In the genomic region with DNA sequence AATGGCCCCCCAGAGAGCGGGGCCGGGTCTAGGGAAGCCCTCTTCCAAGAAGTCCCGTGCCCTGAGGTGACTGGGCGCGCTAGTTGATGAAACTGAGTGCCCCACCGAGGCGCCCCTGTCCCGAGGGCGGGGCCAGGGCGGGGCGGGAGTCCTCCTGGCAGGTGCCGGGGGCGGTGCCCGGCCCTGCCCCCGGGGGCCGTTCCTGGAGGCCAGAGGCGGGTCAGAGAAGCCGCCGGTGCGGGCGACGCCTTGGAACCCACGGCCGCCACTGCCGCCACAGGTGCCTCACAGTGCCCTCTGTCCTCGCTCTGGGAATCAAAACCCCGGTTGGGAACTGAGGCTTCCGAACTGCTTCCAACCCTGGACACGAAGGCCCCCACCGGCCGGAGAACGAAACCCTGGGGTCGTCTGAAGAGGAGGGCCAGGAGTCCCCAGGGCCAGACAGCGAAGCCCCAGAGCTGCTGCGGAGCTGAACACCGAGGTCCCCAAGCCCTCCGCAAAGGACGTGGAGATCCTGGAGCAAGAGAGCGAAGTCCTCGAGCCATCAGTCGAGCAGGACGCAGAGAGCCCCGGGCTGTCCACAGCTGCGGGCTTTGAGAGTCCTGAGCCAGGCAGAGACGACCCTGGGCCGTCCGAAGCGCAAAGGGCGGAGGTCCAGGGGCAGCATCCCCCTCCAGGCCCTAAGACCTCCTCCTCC, we compare ENCODE assay signal across 8 cellular contexts. TPM values are rescaled to one million over a fixed set of nuclear protein-coding genes. Genes with fewer than 3 reads are reported as not detected.
A peak's percentile ranks its signal among the peaks of the same experiment; 100 is the strongest.
DNase-seq lines count a peak whose midpoint lies in the region; ATAC-seq and TF ChIP-seq lines count a peak whose summit lies in the region.

A gene (plus strand): TSS at position 252 of the 697 bp plus-strand sequence. CDS start 524 bp downstream, outside the sequence.

- peak; percentile 62 for DNase-seq in Daoy (ENCODE audit: low read depth)
- DNase-seq in SW480 (ENCODE audit: low spot score), result peak; percentile 84
- no peak for DNase-seq in coronary artery (ENCODE audit: low spot score)
- DNase-seq in medulla oblongata (ENCODE audit: extremely low spot score), result peak; percentile 22
- DNase-seq in superior temporal gyrus (ENCODE audit: extremely low spot score), result peak; percentile 42
- no peak for DNase-seq in epidermal melanocyte (ENCODE audit: insufficient read length, low spot score)

- peak within 1 kb of the TSS; percentile 83 for H3K4me3 ChIP-seq in coronary artery

- H3K27ac ChIP-seq in coronary artery, result peak within 1 kb of the TSS; percentile 85 to 97

- peak; percentile 34 for ATAC-seq in HG03196 (IDR thresholded peaks at IDR 0.05; ENCODE audit: unreplicated experiment)
- no peak for ATAC-seq in GM21526 (IDR thresholded peaks at IDR 0.05; ENCODE audit: low FRiP score, unreplicated experiment)

- no peak for TF ChIP-seq CTCF in coronary artery (IDR thresholded peaks at IDR 0.05)

RNA-seq across cellular contexts. Expression of the gene that starts here (rescaled TPM):
- total RNA-seq in Daoy (2014; rRNA removed; shearing (Covaris generic)), result 0.29 and 1.3 TPM in 2 replicates

Comparison
In these comparisons a context has a peak if more than half of its experiments do, and no peak if none do; other contexts are left out.
1. DNase-seq: peak in Daoy (single experiment), SW480 (single experiment), medulla oblongata (single experiment) and superior temporal gyrus (single experiment); none in coronary artery (single experiment) and epidermal melanocyte (single experiment).